Comparison of ENCODE assay signal across 13 cellular contexts in the genomic region with DNA sequence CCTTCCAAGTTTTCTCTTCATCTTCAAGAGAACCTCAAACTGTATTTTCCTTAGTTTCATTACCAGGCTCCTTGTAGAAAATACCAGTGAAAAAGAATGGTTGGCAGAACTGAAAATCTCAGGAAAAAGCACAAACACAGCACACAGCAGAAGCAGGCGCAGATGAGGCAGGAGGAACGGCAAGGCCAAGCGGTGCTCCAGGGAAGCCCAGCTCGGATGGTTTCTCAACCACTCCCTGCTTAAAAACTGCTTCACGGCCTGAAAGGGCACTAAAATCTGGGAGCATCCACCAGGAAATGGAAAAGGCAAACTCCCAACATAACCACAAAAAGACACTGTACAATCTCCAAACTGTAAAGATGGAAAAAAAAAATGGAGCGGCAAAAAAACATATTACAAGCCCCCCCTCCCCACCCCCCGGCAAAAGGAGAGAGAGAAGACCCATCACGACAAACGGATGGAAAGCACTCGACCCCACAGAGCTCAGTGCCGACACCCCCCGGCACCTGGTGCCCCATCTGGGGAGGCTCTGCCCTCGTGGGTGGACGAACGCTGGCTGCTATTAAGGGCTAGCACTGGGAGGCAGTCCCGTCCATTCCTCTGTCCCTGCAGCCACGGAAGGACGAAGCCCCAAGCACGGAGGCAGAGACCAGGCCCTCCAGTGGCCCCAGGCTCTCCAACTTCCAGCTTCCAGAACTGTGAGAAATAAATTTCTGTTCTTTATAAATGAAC.
DNase-seq lines count a peak whose midpoint lies in the region; ATAC-seq and TF ChIP-seq lines count a peak whose summit lies in the region.
"Had no signal": no experiment of that assay in that cellular context is flagged by ENCODE, and none has a peak within 500 bp of the region (broad histone marks: within the 10 kb centered on the region; RNA-seq: fewer than 3 reads in every experiment).

No MANE protein-coding gene starts in this region.

- DNase-seq in Calu3, result no peak
- no peak for DNase-seq in T-helper 17 cell
- no peak for DNase-seq in left cardiac atrium
- no peak for DNase-seq in prostate gland (ENCODE audit: low spot score)
- DNase-seq in NCI-H1092 (lab: John Stamatoyannopoulos, UW), result no peak
- DNase-seq in Peyer's patch, result no peak
- DNase-seq: activated CD4-positive, alpha-beta T cell treated with anti-CD3 and anti-CD28 coated beads, Interleukin-2, amount 10 ng/mL, durations not matched to agents 7 days and 5 days; erythroblast; NCI-H187 treated with DMSO at 0.1 percent for 48 hours; stimulated activated CD4-positive, alpha-beta T cell treated with anti-CD3 and anti-CD28 coated beads, Interleukin-12 subunit alpha, Interleukin-12 subunit beta, amount 100 ng/mL, for 4 hours had no signal

- H3K4me1 Mint-ChIP-seq in Calu3 (ENCODE audit: low read depth, unreplicated experiment) (peaks cover 64% of the 10 kb centered on the region), T-helper 17 cell (peaks cover 62% of the 10 kb centered on the region)
- H3K4me1 Mint-ChIP-seq in stimulated activated memory B cell treated with anti-CD40 and anti-IgM and Interleukin-4, amounts not matched to agents 10 μg/mL and 1 μg/mL and 100 μg/mL, for 72 hours, result peaks cover 73% of the 10 kb centered on the region

- peak overlapping the region; percentile 73 for H3K27ac ChIP-seq in prostate gland
- peak overlapping the region in 1 of 4 donors; percentile 16 for H3K27ac ChIP-seq in Peyer's patch

- intact Hi-C loops in Calu3 (cut with micrococcal nuclease; ENCODE audit: unreplicated experiment), result no loop called here
- intact Hi-C loops in left cardiac atrium (cut with DNase I), result loop anchor here in 1 of 2 donors (10.0 kb wide), 1 partner anchor 140 kb away; no protein-coding TSS in a partner anchor
- intact Hi-C loops in prostate gland (cut with DNase I), result loop anchor here (5.0 kb wide), 2 partner anchors 147 to 162 kb away; a partner anchor contains a TSS

- no peaks in the 10 kb centered on the region for H3K9me3 Mint-ChIP-seq in Calu3 (ENCODE audit: low read depth, unreplicated experiment)
- H3K9me3 Mint-ChIP-seq in stimulated activated memory B cell treated with anti-CD40 and anti-IgM and Interleukin-4, amounts not matched to agents 10 μg/mL and 1 μg/mL and 100 μg/mL, for 72 hours, result no peaks in the 10 kb centered on the region
- H3K9me3 Mint-ChIP-seq: activated CD4-positive, alpha-beta T cell treated with anti-CD3 and anti-CD28 coated beads, Interleukin-2, amount 10 ng/mL, durations not matched to agents 7 days and 5 days; stimulated activated naive CD8-positive, alpha-beta T cell treated with anti-CD3 and anti-CD28 coated beads, Interleukin-15, Interleukin-2, amounts not matched to agents 100 ng/mL and 50 ng/mL, for 24 hours had no signal

- peaks cover 35% of the 10 kb centered on the region for H3K36me3 Mint-ChIP-seq in Calu3 (ENCODE audit: insufficient read depth, unreplicated experiment)
- no peaks in the 10 kb centered on the region for H3K36me3 Mint-ChIP-seq in T-helper 17 cell (ENCODE audit: low read depth)
- H3K36me3 Mint-ChIP-seq in stimulated activated memory B cell treated with anti-CD40 and anti-IgM and Interleukin-4, amounts not matched to agents 10 μg/mL and 1 μg/mL and 100 μg/mL, for 72 hours, result peaks cover 20% of the 10 kb centered on the region

- CTCF ChIA-PET in Calu3 (lab: Charles Lee), result interaction anchor here (0.6 to 2.2 kb wide), 2 partner anchors 15 to 35 kb away, joined by 3 to 9 read pairs; no protein-coding TSS in a partner anchor

- H3K4me3 ChIP-seq in prostate gland (no peak overlapping the region), Peyer's patch (no peak overlapping the region)

- no peaks in the 10 kb centered on the region for H3K27me3 ChIP-seq in prostate gland (replicated peaks; ENCODE audit: insufficient read depth)
- no peaks in the 10 kb centered on the region for H3K27me3 ChIP-seq in Peyer's patch

- H3K36me3 ChIP-seq in prostate gland, result no peaks in the 10 kb centered on the region
- H3K36me3 ChIP-seq in Peyer's patch, result no peaks in the 10 kb centered on the region

- WGBS in prostate gland, result 39% methylated on average over 19 of the region's 19 CpGs

- H3K4me3 Mint-ChIP-seq in Calu3 (ENCODE audit: low read depth, unreplicated experiment) (peak overlapping the region; percentile 52), T-helper 17 cell (no peak overlapping the region)
- no peak overlapping the region for H3K4me3 Mint-ChIP-seq in stimulated activated memory B cell treated with anti-CD40 and anti-IgM and Interleukin-4, amounts not matched to agents 10 μg/mL and 1 μg/mL and 100 μg/mL, for 72 hours
- H3K4me3 Mint-ChIP-seq: activated CD4-positive, alpha-beta T cell treated with anti-CD3 and anti-CD28 coated beads, Interleukin-2, amount 10 ng/mL, durations not matched to agents 7 days and 5 days; stimulated activated naive CD8-positive, alpha-beta T cell treated with anti-CD3 and anti-CD28 coated beads, Interleukin-15, Interleukin-2, amounts not matched to agents 100 ng/mL and 50 ng/mL, for 24 hours had no signal

- H3K27ac Mint-ChIP-seq in Calu3 (ENCODE audit: unreplicated experiment), result peak overlapping the region; percentile 68
- H3K27ac Mint-ChIP-seq in T-helper 17 cell, result peak overlapping the region; percentile 76
- H3K27ac Mint-ChIP-seq in stimulated activated memory B cell treated with anti-CD40 and anti-IgM and Interleukin-4, amounts not matched to agents 10 μg/mL and 1 μg/mL and 100 μg/mL, for 72 hours, result no peak overlapping the region
- H3K27ac Mint-ChIP-seq: activated CD4-positive, alpha-beta T cell treated with anti-CD3 and anti-CD28 coated beads, Interleukin-2, amount 10 ng/mL, durations not matched to agents 7 days and 5 days had no signal

- ATAC-seq in T-helper 17 cell (no peak), left cardiac atrium (peak; percentile 44 to 64), HG02642 (IDR thresholded peaks at IDR 0.05; ENCODE audit: poor library complexity, unreplicated experiment) (no peak)
- no peak for ATAC-seq in stimulated activated memory B cell treated with anti-CD40 and anti-IgM and Interleukin-4, amounts not matched to agents 10 μg/mL and 1 μg/mL and 100 μg/mL, for 72 hours

- H3K27me3 Mint-ChIP-seq in Calu3 (ENCODE audit: unreplicated experiment) (no peaks in the 10 kb centered on the region), T-helper 17 cell (no peaks in the 10 kb centered on the region)
- no peaks in the 10 kb centered on the region for H3K27me3 Mint-ChIP-seq in stimulated activated memory B cell treated with anti-CD40 and anti-IgM and Interleukin-4, amounts not matched to agents 10 μg/mL and 1 μg/mL and 100 μg/mL, for 72 hours
- H3K27me3 Mint-ChIP-seq: activated CD4-positive, alpha-beta T cell treated with anti-CD3 and anti-CD28 coated beads, Interleukin-2, amount 10 ng/mL, durations not matched to agents 7 days and 5 days; stimulated activated naive CD8-positive, alpha-beta T cell treated with anti-CD3 and anti-CD28 coated beads, Interleukin-15, Interleukin-2, amounts not matched to agents 100 ng/mL and 50 ng/mL, for 24 hours had no signal

- no peak for TF ChIP-seq CTCF in Calu3 (IDR thresholded peaks at IDR 0.05; ENCODE audit: unreplicated experiment)
- no peak for TF ChIP-seq CTCF in prostate gland (IDR thresholded peaks at IDR 0.05)
- TF ChIP-seq CTCF in Peyer's patch (IDR thresholded peaks at IDR 0.05), result no peak

- H3K9me3 ChIP-seq in T-helper 17 cell (ENCODE audit: control insufficient read depth, low read length, poor library complexity, severe bottlenecking) (no peaks in the 10 kb centered on the region), prostate gland (no peaks in the 10 kb centered on the region), Peyer's patch (no peaks in the 10 kb centered on the region)

- no TSS peak for BruUV-seq in Calu3 (replicated peaks; lab: Mats Ljungman, UMichigan)

- H3K4me1 ChIP-seq in prostate gland (replicated peaks), result peaks cover 20% of the 10 kb centered on the region
- H3K4me1 ChIP-seq in Peyer's patch, result peaks cover 0 to 61% (median 3%) of the 10 kb centered on the region in 4 donors

- TF ChIP-seq POLR2A in prostate gland (IDR thresholded peaks at IDR 0.05), result no peak
- TF ChIP-seq POLR2A in Peyer's patch (IDR thresholded peaks at IDR 0.05), result no peak

Comparison
In these comparisons a context has a peak if more than half of its experiments do, and no peak if none do; other contexts are left out.
1. ATAC-seq: peak in left cardiac atrium (2 of 2); none in T-helper 17 cell (single experiment), HG02642 (single experiment) and stimulated activated memory B cell treated with anti-CD40 and anti-IgM and Interleukin-4, amounts not matched to agents 10 μg/mL and 1 μg/mL and 100 μg/mL, for 72 hours (single experiment).